ENCODE assay signal across 1 cellular context in genomic region chr2:38603402-38604265, GRCh38.
A peak's percentile ranks its signal among the peaks of the same experiment; 100 is the strongest.
TF ChIP-seq lines count a peak whose summit lies in the region.

No MANE protein-coding gene starts in this region.

TF ChIP-seq in K562, 482 proteins besides CTCF, POLR2A, EP300 and RAD21 (continued from another document and continues in another):
- TF ChIP-seq KAT8 (IDR thresholded peaks at IDR 0.05; ENCODE audit: low read depth) (no peak), HDAC3 (IDR thresholded peaks at IDR 0.05; ENCODE audit: borderline replicate concordance, partially characterized antibody) (no peak), ZNF3 (CRISPR knock-in tag; IDR thresholded peaks at IDR 0.05) (no peak), NCOA4 (IDR thresholded peaks at IDR 0.05; ENCODE audit: partially characterized antibody) (no peak), KAT7 (CRISPR knock-in tag; IDR thresholded peaks at IDR 0.05; ENCODE audit: borderline replicate concordance) (0 out of 2 replicates have a peak, but pooled peaks have one; percentile 17), TFAM (CRISPR knock-in tag; conservative IDR thresholded peaks at IDR 0.05) (no peak), CBFB (CRISPR knock-in tag; IDR thresholded peaks at IDR 0.05) (no peak), GABPB2 (CRISPR knock-in tag; conservative IDR thresholded peaks at IDR 0.05) (no peak), JUN (IDR thresholded peaks at IDR 0.05; ENCODE audit: borderline replicate concordance, low read depth, low read length) (no peak), JUN (CRISPR knock-in tag; IDR thresholded peaks at IDR 0.05; ENCODE audit: borderline replicate concordance) (no peak), TEAD2 (tag; IDR thresholded peaks at IDR 0.05) (no peak), HNRNPH1 (optimal IDR thresholded peaks at IDR 0.05; ENCODE audit: low read depth, low read length) (no peak), ZNF589 (CRISPR knock-in tag; IDR thresholded peaks at IDR 0.05; ENCODE audit: low read depth) (no peak), ZNF644 (tag; IDR thresholded peaks at IDR 0.05; ENCODE audit: low read depth) (no peak; the same call in 1 of the 2 replicates), ATF1 (CRISPR knock-in tag; IDR thresholded peaks at IDR 0.05) (no peak), ATF1 (tag; IDR thresholded peaks at IDR 0.05) (0 out of 2 replicates have a peak, but pooled peaks have one; percentile 61), C11orf30 (IDR thresholded peaks at IDR 0.05; ENCODE audit: low read depth) (no peak), EWSR1 (IDR thresholded peaks at IDR 0.05; ENCODE audit: borderline replicate concordance, low read depth, partially characterized antibody) (no peak), HES1 (IDR thresholded peaks at IDR 0.05; ENCODE audit: low read depth) (no peak), SIX5 (IDR thresholded peaks at IDR 0.05; ENCODE audit: borderline replicate concordance in 1 of 2, insufficient read depth in 1 of 2, low read depth in 1 of 2, low read length in 2 of 2) (no peak), MED1 (CRISPR knock-in tag; IDR thresholded peaks at IDR 0.05; ENCODE audit: borderline replicate concordance) (no peak), ZNF41 (CRISPR knock-in tag; conservative IDR thresholded peaks at IDR 0.05) (no peak), RHOXF2B (CRISPR knock-in tag; conservative IDR thresholded peaks at IDR 0.05) (no peak), ZNF57 (CRISPR knock-in tag; IDR thresholded peaks at IDR 0.05) (no peak), HSF4 (CRISPR knock-in tag; IDR thresholded peaks at IDR 0.05; ENCODE audit: borderline replicate concordance) (0 out of 2 replicates have a peak, but pooled peaks have one; percentile 63), KLF13 (tag; IDR thresholded peaks at IDR 0.05; ENCODE audit: borderline replicate concordance, low read depth) (peak; percentile 98), TEAD4 (IDR thresholded peaks at IDR 0.05; ENCODE audit: low read length) (no peak; the same call in 1 of the 2 replicates), TEAD4 (CRISPR knock-in tag; IDR thresholded peaks at IDR 0.05; ENCODE audit: borderline replicate concordance) (no peak), HMGXB4 (CRISPR knock-in tag; IDR thresholded peaks at IDR 0.05) (peak; percentile 68; the same call in 1 of the 2 replicates), ZNF277 (CRISPR knock-in tag; IDR thresholded peaks at IDR 0.05; ENCODE audit: borderline replicate concordance) (no peak), GATAD2B (IDR thresholded peaks at IDR 0.05; ENCODE audit: borderline replicate concordance) (no peak; the same call in 1 of the 2 replicates), ZNF274 (IDR thresholded peaks at IDR 0.05; ENCODE audit: borderline replicate concordance, low read depth, low read length) (no peak), ARHGAP35 (IDR thresholded peaks at IDR 0.05; ENCODE audit: partially characterized antibody) (no peak), AFF4 (CRISPR knock-in tag; IDR thresholded peaks at IDR 0.05) (no peak), RBM25 (IDR thresholded peaks at IDR 0.05; ENCODE audit: low read depth, low read length, severe bottlenecking) (no peak), GATA2 (CRISPR knock-in tag; IDR thresholded peaks at IDR 0.05) (no peak), ZNF143 (CRISPR knock-in tag; IDR thresholded peaks at IDR 0.05) (no peak), ARID1B (IDR thresholded peaks at IDR 0.05) (no peak), ESRRA (IDR thresholded peaks at IDR 0.05; ENCODE audit: borderline replicate concordance, low read depth) (no peak; the same call in 1 of the 2 replicates), NFE2 (IDR thresholded peaks at IDR 0.05; ENCODE audit: low read depth) (0 out of 2 replicates have a peak, but pooled peaks have one; percentile 2), DMBX1 (CRISPR knock-in tag; IDR thresholded peaks at IDR 0.05; ENCODE audit: borderline replicate concordance) (peak; percentile 43; the same call in 1 of the 2 replicates), TFE3 (CRISPR knock-in tag; IDR thresholded peaks at IDR 0.05) (no peak), THAP12 (CRISPR knock-in tag; IDR thresholded peaks at IDR 0.05) (no peak), ZBTB5 (IDR thresholded peaks at IDR 0.05) (no peak), MEIS2 (IDR thresholded peaks at IDR 0.05; ENCODE audit: partially characterized antibody) (peak; percentile 87)
- TF ChIP-seq, protein P1, sequence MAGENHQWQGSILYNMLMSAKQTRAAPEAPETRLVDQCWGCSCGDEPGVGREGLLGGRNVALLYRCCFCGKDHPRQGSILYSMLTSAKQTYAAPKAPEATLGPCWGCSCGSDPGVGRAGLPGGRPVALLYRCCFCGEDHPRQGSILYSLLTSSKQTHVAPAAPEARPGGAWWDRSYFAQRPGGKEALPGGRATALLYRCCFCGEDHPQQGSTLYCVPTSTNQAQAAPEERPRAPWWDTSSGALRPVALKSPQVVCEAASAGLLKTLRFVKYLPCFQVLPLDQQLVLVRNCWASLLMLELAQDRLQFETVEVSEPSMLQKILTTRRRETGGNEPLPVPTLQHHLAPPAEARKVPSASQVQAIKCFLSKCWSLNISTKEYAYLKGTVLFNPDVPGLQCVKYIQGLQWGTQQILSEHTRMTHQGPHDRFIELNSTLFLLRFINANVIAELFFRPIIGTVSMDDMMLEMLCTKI (IDR thresholded peaks at IDR 0.05; ENCODE audit: partially characterized antibody), result no peak
- TF ChIP-seq, protein P2, sequence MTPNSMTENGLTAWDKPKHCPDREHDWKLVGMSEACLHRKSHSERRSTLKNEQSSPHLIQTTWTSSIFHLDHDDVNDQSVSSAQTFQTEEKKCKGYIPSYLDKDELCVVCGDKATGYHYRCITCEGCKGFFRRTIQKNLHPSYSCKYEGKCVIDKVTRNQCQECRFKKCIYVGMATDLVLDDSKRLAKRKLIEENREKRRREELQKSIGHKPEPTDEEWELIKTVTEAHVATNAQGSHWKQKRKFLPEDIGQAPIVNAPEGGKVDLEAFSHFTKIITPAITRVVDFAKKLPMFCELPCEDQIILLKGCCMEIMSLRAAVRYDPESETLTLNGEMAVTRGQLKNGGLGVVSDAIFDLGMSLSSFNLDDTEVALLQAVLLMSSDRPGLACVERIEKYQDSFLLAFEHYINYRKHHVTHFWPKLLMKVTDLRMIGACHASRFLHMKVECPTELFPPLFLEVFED (CRISPR knock-in tag; conservative IDR thresholded peaks at IDR 0.05), result no peak
- TF ChIP-seq, protein P3, sequence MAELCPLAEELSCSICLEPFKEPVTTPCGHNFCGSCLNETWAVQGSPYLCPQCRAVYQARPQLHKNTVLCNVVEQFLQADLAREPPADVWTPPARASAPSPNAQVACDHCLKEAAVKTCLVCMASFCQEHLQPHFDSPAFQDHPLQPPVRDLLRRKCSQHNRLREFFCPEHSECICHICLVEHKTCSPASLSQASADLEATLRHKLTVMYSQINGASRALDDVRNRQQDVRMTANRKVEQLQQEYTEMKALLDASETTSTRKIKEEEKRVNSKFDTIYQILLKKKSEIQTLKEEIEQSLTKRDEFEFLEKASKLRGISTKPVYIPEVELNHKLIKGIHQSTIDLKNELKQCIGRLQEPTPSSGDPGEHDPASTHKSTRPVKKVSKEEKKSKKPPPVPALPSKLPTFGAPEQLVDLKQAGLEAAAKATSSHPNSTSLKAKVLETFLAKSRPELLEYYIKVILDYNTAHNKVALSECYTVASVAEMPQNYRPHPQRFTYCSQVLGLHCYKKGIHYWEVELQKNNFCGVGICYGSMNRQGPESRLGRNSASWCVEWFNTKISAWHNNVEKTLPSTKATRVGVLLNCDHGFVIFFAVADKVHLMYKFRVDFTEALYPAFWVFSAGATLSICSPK (IDR thresholded peaks at IDR 0.05; ENCODE audit: borderline replicate concordance), result no peak
